ENCODE assay signal across 17 cellular contexts in the genomic region with DNA sequence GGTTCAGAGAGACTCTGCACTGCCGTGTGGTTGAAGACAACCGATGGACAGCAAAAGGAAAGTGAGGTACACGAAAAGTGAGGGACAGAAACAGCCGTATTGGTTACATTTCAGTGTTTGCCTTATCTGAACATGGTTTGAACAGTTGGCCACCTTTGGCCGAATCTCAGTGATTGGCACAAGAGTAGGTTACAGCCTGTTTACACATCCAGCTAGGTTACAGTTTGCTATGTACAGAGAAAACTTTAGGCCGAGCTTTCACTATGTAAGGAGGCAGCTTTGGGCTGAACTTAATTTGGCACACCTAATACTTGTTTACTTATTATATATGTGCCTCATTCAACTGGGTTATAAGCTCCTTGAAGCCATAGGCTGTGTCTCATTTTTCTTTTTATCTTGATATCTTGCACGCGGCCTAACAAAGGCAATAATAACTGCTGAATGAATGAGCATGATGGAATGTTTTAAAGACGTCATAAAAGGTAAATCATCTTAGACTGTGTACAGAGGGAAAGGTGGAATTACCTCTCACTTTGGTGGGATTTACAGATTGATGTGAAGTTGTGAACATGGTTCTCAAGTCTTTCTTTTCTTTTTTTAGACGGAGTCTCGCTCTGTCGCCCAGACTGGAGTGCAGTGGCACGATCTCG. TPM values are rescaled to one million over a fixed set of nuclear protein-coding genes. Genes with fewer than 3 reads are reported as not detected.
"Had no signal": no experiment of that assay in that cellular context is flagged by ENCODE, and none has a peak within 500 bp of the region (broad histone marks: within the 10 kb centered on the region; RNA-seq: fewer than 3 reads in every experiment).

No MANE protein-coding gene starts in this region.

- FAIRE-seq: bronchial epithelial cell, TTC549 had no signal

- H3K27ac ChIP-seq: esophagus muscularis mucosa, sigmoid colon, testis, uterus had no signal

- H3K4me3 ChIP-seq: esophagus muscularis mucosa, sigmoid colon, testis, uterus had no signal

- DNase-seq: activated CD4-positive, alpha-beta T cell treated with anti-CD3 and anti-CD28 coated beads, Interleukin-2, amount 50 U/mL, for 4 hours; activated gamma-delta T cell treated with Interleukin-2 at 50 U/mL for 16 hours; activated naive CD8-positive, alpha-beta T cell treated with anti-CD3 and anti-CD28 coated beads for 36 hours; activated T-cell treated with anti-CD3 and anti-CD28 coated beads, Interleukin-2, amount 50 U/mL, for 4 hours; glutamatergic neuron; immature natural killer cell; nucleus accumbens; sigmoid colon; stimulated activated CD4-positive, alpha-beta T cell treated with anti-CD3 and anti-CD28 coated beads, Interleukin-4, amount 100 ng/mL, for 1 hour; T-helper 2 cell; testis; uterus had no signal

- H3K36me3 ChIP-seq: esophagus muscularis mucosa, sigmoid colon, uterus had no signal

- H3K27me3 ChIP-seq: sigmoid colon, testis, uterus had no signal

- ATAC-seq: activated CD4-positive, CD25-positive, alpha-beta regulatory T cell treated with anti-CD3 and anti-CD28 coated beads, Interleukin-2, amount 50 U/mL, for 24 hours; activated T-cell treated with anti-CD3 and anti-CD28 coated beads, Interleukin-2, amount 50 U/mL, for 4 hours; natural killer cell treated with Interleukin-12 subunit alpha and Interleukin-12 subunit beta and Interleukin-15 and Interleukin-18, amount 100 ng/mL, for 72 hours had no signal

- H3K4me1 ChIP-seq: esophagus muscularis mucosa, testis, uterus had no signal

- H3K9me3 ChIP-seq: esophagus muscularis mucosa, sigmoid colon, testis, uterus had no signal

RNA-seq across cellular contexts. Expression of a gene that starts 17.2 kb away (rescaled TPM):
- total RNA-seq: activated naive CD8-positive, alpha-beta T cell treated with anti-CD3 and anti-CD28 coated beads for 36 hours had no signal
